ENCODE assay signal across 22 cellular contexts in the genomic region with DNA sequence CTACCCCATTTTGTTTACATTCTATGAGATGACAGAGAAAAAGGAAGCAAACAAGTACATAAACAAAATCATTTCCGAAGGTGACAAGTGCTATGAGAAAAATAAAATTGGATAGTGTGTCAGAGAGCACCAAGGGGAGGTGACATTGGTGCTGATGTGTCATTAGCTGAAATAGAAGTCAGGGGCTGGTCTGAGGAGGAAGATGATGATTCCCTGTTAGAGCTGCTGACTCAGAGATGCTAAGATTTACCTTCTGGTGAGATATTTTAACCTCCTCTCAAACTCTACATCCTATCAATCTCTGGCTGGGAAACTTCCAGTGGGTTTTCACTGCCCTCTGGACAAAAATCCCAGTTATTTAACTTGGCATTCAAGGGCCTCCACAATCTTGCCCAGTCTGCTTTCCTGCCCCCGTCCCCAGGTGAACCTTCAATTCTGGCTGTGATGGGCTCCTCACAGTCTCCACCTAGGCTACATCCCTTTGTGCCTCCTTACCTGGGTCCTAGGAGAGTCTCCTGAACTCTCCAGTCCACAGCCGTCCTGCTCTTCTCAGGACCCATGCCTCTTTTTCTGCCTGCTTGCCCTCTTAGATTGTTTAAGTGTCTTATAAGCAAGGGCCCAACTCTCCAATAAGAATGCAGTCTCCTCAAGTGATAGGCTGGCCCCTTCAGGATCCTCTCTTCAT. TPM values are rescaled to one million over a fixed set of nuclear protein-coding genes. Genes with fewer than 3 reads are reported as not detected.
DNase-seq lines count a peak whose midpoint lies in the region; ATAC-seq and TF ChIP-seq lines count a peak whose summit lies in the region.
"Had no signal": no experiment of that assay in that cellular context is flagged by ENCODE, and none has a peak within 500 bp of the region (broad histone marks: within the 10 kb centered on the region; RNA-seq: fewer than 3 reads in every experiment).

No MANE protein-coding gene starts in this region.

- H3K4me3 ChIP-seq in right atrium auricular region (no peak overlapping the region), KMS-11 (IDR thresholded peaks at IDR 0.05; ENCODE audit: insufficient read depth, low read depth, low read length) (no peak overlapping the region)
- H3K4me3 ChIP-seq: body of pancreas, lung, skin epidermis, vagina had no signal

- no peaks in the 10 kb centered on the region for H3K79me2 ChIP-seq in KMS-11 (ENCODE audit: insufficient read depth, low read depth)

- H3K4me1 Mint-ChIP-seq in activated naive CD8-positive, alpha-beta T cell treated with anti-CD3 and anti-CD28 coated beads for 36 hours, result peaks cover 42% of the 10 kb centered on the region

- H3K4me2 ChIP-seq in KMS-11, result peak overlapping the region; percentile 25; the same call in 1 of the 2 replicates

- no peak for TF ChIP-seq CTCF in right atrium auricular region (IDR thresholded peaks at IDR 0.05)
- TF ChIP-seq CTCF in KMS-11 (conservative IDR thresholded peaks at IDR 0.05; ENCODE audit: low read depth, low read length), result no peak

- ATAC-seq in left ventricle myocardium superior, result no peak
- ATAC-seq: body of pancreas; effector memory CD8-positive, alpha-beta T cell had no signal

- H3K9ac ChIP-seq in KMS-11, result no peak overlapping the region

- H3K27me3 ChIP-seq in right atrium auricular region, result no peaks in the 10 kb centered on the region
- no peaks in the 10 kb centered on the region for H3K27me3 ChIP-seq in KMS-11 (ENCODE audit: insufficient read depth, low read depth)
- H3K27me3 ChIP-seq: body of pancreas, vagina had no signal

- no peaks in the 10 kb centered on the region for H3K36me3 Mint-ChIP-seq in activated naive CD8-positive, alpha-beta T cell treated with anti-CD3 and anti-CD28 coated beads for 36 hours

- no peaks in the 10 kb centered on the region; the same call in 1 of the 2 replicates for H4K20me1 ChIP-seq in KMS-11 (ENCODE audit: insufficient read depth)

- H3K4me1 ChIP-seq in right atrium auricular region (no peaks in the 10 kb centered on the region), KMS-11 (ENCODE audit: low read depth, poor library complexity, severe bottlenecking) (peaks cover 57% of the 10 kb centered on the region)
- H3K4me1 ChIP-seq: vagina had no signal

- H3K9me3 Mint-ChIP-seq in activated naive CD8-positive, alpha-beta T cell treated with anti-CD3 and anti-CD28 coated beads for 36 hours, result no peaks in the 10 kb centered on the region
- H3K9me3 Mint-ChIP-seq: activated T-cell treated with anti-CD3 and anti-CD28 coated beads, Interleukin-2, amount 50 U/mL, for 24 hours; effector memory CD8-positive, alpha-beta T cell had no signal

- H2AFZ ChIP-seq in KMS-11 (ENCODE audit: low read depth), result no peak overlapping the region

- intact Hi-C loops in left ventricle myocardium superior (cut with micrococcal nuclease), result no loop called here

- DNase-seq in right atrium auricular region (ENCODE audit: low spot score) (peak; percentile 43), left ventricle myocardium superior (no peak), GDM1 (lab: John Stamatoyannopoulos, UW) (no peak), inferior parietal cortex (ENCODE audit: extremely low spot score) (no peak), foreskin melanocyte (no peak)
- no peak for DNase-seq in activated naive CD8-positive, alpha-beta T cell treated with anti-CD3 and anti-CD28 coated beads for 36 hours
- DNase-seq: activated CD4-positive, alpha-beta T cell treated with anti-CD3 and anti-CD28 coated beads, Interleukin-2, amount 50 U/mL, for 1 hour; activated T-cell treated with anti-CD3 and anti-CD28 coated beads, Interleukin-2, amount 50 U/mL, for 24 hours; body of pancreas; DMS53; effector memory CD8-positive, alpha-beta T cell; Karpas-422; NCI-H187; SHP77; stimulated activated CD4-positive, alpha-beta T cell treated with anti-CD3 and anti-CD28 coated beads, Interleukin-1b, Interleukin-23, amount 100 ng/mL, for 48 hours; SW 1271 had no signal

- no peak overlapping the region for H3K4me3 Mint-ChIP-seq in activated naive CD8-positive, alpha-beta T cell treated with anti-CD3 and anti-CD28 coated beads for 36 hours
- H3K4me3 Mint-ChIP-seq: activated naive CD8-positive, alpha-beta T cell; activated T-cell treated with anti-CD3 and anti-CD28 coated beads, Interleukin-2, amount 50 U/mL, for 24 hours; effector memory CD8-positive, alpha-beta T cell had no signal

- H3K27ac Mint-ChIP-seq in activated naive CD8-positive, alpha-beta T cell treated with anti-CD3 and anti-CD28 coated beads for 36 hours, result peak overlapping the region; percentile 7
- H3K27ac Mint-ChIP-seq: activated naive CD8-positive, alpha-beta T cell; effector memory CD8-positive, alpha-beta T cell had no signal

- H3K9me3 ChIP-seq in right atrium auricular region, result no peaks in the 10 kb centered on the region
- H3K9me3 ChIP-seq: body of pancreas, neutrophil, vagina had no signal

- no peaks in the 10 kb centered on the region for H3K36me3 ChIP-seq in right atrium auricular region
- H3K36me3 ChIP-seq in KMS-11 (ENCODE audit: insufficient read depth), result no peaks in the 10 kb centered on the region
- H3K36me3 ChIP-seq: neutrophil, vagina had no signal

- H3K27ac ChIP-seq in right atrium auricular region (no peak overlapping the region), KMS-11 (no peak overlapping the region)
- H3K27ac ChIP-seq: body of pancreas, neutrophil, skin epidermis, vagina had no signal

- H3K27me3 Mint-ChIP-seq in activated naive CD8-positive, alpha-beta T cell treated with anti-CD3 and anti-CD28 coated beads for 36 hours, result no peaks in the 10 kb centered on the region
- H3K27me3 Mint-ChIP-seq: activated naive CD8-positive, alpha-beta T cell; activated T-cell treated with anti-CD3 and anti-CD28 coated beads, Interleukin-2, amount 50 U/mL, for 24 hours; effector memory CD8-positive, alpha-beta T cell had no signal

RNA-seq across cellular contexts. Expression of a gene that starts 26.6 kb away (rescaled TPM):
- total RNA-seq in right atrium auricular region, result 10 to 100 TPM; 17.8 to 28.4 TPM
- total RNA-seq in left ventricle myocardium superior, result 7.1 TPM
- total RNA-seq in activated naive CD8-positive, alpha-beta T cell treated with anti-CD3 and anti-CD28 coated beads for 36 hours, result 10 to 100 TPM; 30.1 to 31.4 TPM

RNA-seq across cellular contexts. Expression of a gene that starts 43.2 kb away (rescaled TPM):
- total RNA-seq in right atrium auricular region, result 10 to 100 TPM; 18.1 to 18.3 TPM
- total RNA-seq in left ventricle myocardium superior, result 24.3 TPM
- total RNA-seq in activated naive CD8-positive, alpha-beta T cell treated with anti-CD3 and anti-CD28 coated beads for 36 hours, result 10 to 100 TPM; 75.6 to 76.5 TPM
